19 cellular contexts compared by ENCODE assay signal in the genomic region with DNA sequence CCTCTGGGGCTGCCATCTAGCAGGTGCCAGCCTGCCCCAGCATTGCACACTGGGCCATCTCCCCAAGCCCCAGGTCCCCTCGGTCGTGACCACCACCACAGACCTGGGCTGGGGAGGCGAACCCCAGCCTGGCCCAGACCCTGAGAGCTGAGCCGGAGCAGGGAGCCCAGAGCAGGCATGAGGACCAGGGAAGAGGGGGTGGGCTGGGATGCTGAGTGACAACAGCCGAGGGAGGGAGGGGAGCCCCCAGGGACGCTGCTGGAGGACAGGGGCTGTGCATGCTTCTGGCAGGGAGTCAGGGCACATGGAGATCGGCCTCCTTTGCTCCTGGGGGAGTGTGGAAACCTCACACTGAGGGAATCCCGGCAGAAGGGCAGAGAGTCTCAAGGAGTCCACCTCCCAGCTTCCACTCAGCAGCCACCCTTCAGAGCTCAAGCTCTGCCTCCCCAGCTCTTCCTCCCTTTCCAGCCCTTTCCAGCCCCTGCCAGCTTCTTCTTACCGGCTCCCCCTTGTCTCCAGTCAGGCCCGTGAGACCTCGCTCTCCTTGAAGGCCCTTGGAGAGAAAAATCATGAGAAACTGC. TPM values are rescaled to one million over a fixed set of nuclear protein-coding genes. Genes with fewer than 3 reads are reported as not detected.
A peak's percentile ranks its signal among the peaks of the same experiment; 100 is the strongest.
DNase-seq lines count a peak whose midpoint lies in the region; FAIRE-seq and TF ChIP-seq lines count a peak whose summit lies in the region.
"Had no signal": no experiment of that assay in that cellular context is flagged by ENCODE, and none has a peak within 500 bp of the region (broad histone marks: within the 10 kb centered on the region; RNA-seq: fewer than 3 reads in every experiment).

No MANE protein-coding gene starts in this region.

- 70 to 76% methylated on average over 6 to 7 of the region's 11 CpGs for whole genome bisulfite sequencing in thyroid gland, 2 donors

- no peaks in the 10 kb centered on the region for H3K36me3 Mint-ChIP-seq in activated CD4-positive, alpha-beta memory T cell treated with anti-CD3 and anti-CD28 coated beads, Interleukin-2, amount 10 ng/mL, durations not matched to agents 7 days and 5 days (ENCODE audit: low read depth)
- H3K36me3 Mint-ChIP-seq: IgD-negative memory B cell had no signal

- no peak for FAIRE-seq in keratinocyte (lab: Jason Lieb, UNC)

- DNase-seq in NCI-H2171 treated with DMSO at 0.1 percent for 48 hours (lab: John Stamatoyannopoulos, UW), result peak; percentile 30
- DNase-seq in NCI-H2171 (lab: John Stamatoyannopoulos, UW), result no peak
- DNase-seq in WERI-Rb-1, result no peak
- no peak for DNase-seq in keratinocyte (ENCODE audit: low read depth, low spot score)
- no peak for DNase-seq in thyroid gland
- DNase-seq in inferior parietal cortex (ENCODE audit: extremely low spot score), result no peak
- no peak for DNase-seq in activated CD4-positive, alpha-beta memory T cell treated with anti-CD3 and anti-CD28 coated beads, Interleukin-2, amount 10 ng/mL, durations not matched to agents 7 days and 5 days
- no peak for DNase-seq in UCSD-AML1 (lab: John Stamatoyannopoulos, UW; ENCODE audit: unreplicated experiment)
- DNase-seq: DMS153, H7, Kasumi-1, MM.1S, NCI-H1105, NCI-H187, RPMI8226 had no signal

- H2AFZ ChIP-seq in keratinocyte (ENCODE audit: control insufficient read depth, low read length), result no peak overlapping the region

- H3K9me1 ChIP-seq in keratinocyte (ENCODE audit: control insufficient read depth, extremely low read depth, insufficient read depth, low read length), result peaks cover 3% of the 10 kb centered on the region

- intact Hi-C loops in thyroid gland (cut with DNase I), result loop anchor here (5.0 to 10.0 kb wide), 2 partner anchors 39 to 296 kb away; no protein-coding TSS in a partner anchor

- no peak overlapping the region for H3K4me2 ChIP-seq in keratinocyte (ENCODE audit: control insufficient read depth, extremely low read depth, insufficient read depth, low read depth, low read length)

- no peaks in the 10 kb centered on the region; the same call in 1 of the 2 replicates for H3K36me3 ChIP-seq in WERI-Rb-1
- H3K36me3 ChIP-seq in keratinocyte (ENCODE audit: control insufficient read depth in 2 of 2, extremely low read depth in 1 of 2, insufficient read depth in 2 of 2, low read length in 2 of 2), result peaks cover 17 to 45% of the 10 kb centered on the region in 2 experiments
- H3K36me3 ChIP-seq in thyroid gland, result no peaks in the 10 kb centered on the region

- peak overlapping the region; percentile 56 for H3K9ac ChIP-seq in keratinocyte (ENCODE audit: control insufficient read depth, extremely low read depth, insufficient read depth, low read length)

- TF ChIP-seq POLR2A in thyroid gland (IDR thresholded peaks at IDR 0.05), result no peak

- CTCF ChIA-PET in activated CD4-positive, alpha-beta memory T cell treated with anti-CD3 and anti-CD28 coated beads, Interleukin-2, amount 10 ng/mL, durations not matched to agents 7 days and 5 days (lab: Charles Lee), result no interaction called here

- no peaks in the 10 kb centered on the region for H3K27me3 ChIP-seq in WERI-Rb-1 (ENCODE audit: insufficient read depth, low read depth, severe bottlenecking)
- H3K27me3 ChIP-seq in keratinocyte (ENCODE audit: control insufficient read depth, extremely low read depth, insufficient read depth, low read length), result no peaks in the 10 kb centered on the region
- no peaks in the 10 kb centered on the region for H3K27me3 ChIP-seq in thyroid gland
- H3K27me3 ChIP-seq: SJSA1 had no signal

- TF ChIP-seq CTCF in WERI-Rb-1 (IDR thresholded peaks at IDR 0.05; ENCODE audit: low read depth, low read length), result no peak
- TF ChIP-seq CTCF in keratinocyte (optimal IDR thresholded peaks at IDR 0.05 in 1 of 3, IDR thresholded peaks at IDR 0.05 in 1 of 3, conservative IDR thresholded peaks at IDR 0.05 in 1 of 3; ENCODE audit: extremely low read depth in 1 of 3, insufficient read depth in 2 of 3, low read length in 3 of 3), result no peak
- no peak for TF ChIP-seq CTCF in thyroid gland (IDR thresholded peaks at IDR 0.05)

- H3K27ac ChIP-seq in WERI-Rb-1 (peak overlapping the region; percentile 91), keratinocyte (ENCODE audit: control insufficient read depth, insufficient read depth, low read length) (no peak overlapping the region), thyroid gland (peak overlapping the region in 2 of 3 donors; percentile 80 to 88)
- H3K27ac ChIP-seq: SJSA1 had no signal

- H3K4me1 Mint-ChIP-seq in activated CD4-positive, alpha-beta memory T cell treated with anti-CD3 and anti-CD28 coated beads, Interleukin-2, amount 10 ng/mL, durations not matched to agents 7 days and 5 days, result peaks cover 7% of the 10 kb centered on the region

- H3K4me1 ChIP-seq in keratinocyte (ENCODE audit: control insufficient read depth, extremely low read depth, insufficient read depth, low read length) (peaks cover 45% of the 10 kb centered on the region), thyroid gland (peaks cover 53 to 77% of the 10 kb centered on the region in 2 donors)

- H3K4me3 Mint-ChIP-seq in activated CD4-positive, alpha-beta memory T cell treated with anti-CD3 and anti-CD28 coated beads, Interleukin-2, amount 10 ng/mL, durations not matched to agents 7 days and 5 days, result no peak overlapping the region

- no peaks in the 10 kb centered on the region for H3K9me3 ChIP-seq in WERI-Rb-1 (ENCODE audit: severe bottlenecking)
- H3K9me3 ChIP-seq in keratinocyte (ENCODE audit: control insufficient read depth, low read depth, low read length), result no peaks in the 10 kb centered on the region
- no peaks in the 10 kb centered on the region for H3K9me3 ChIP-seq in thyroid gland
- H3K9me3 ChIP-seq: SJSA1 had no signal

- H4K20me1 ChIP-seq in keratinocyte (ENCODE audit: control insufficient read depth, extremely low read depth, insufficient read depth, low read length), result no peaks in the 10 kb centered on the region

- no peaks in the 10 kb centered on the region for H3K9me3 Mint-ChIP-seq in activated CD4-positive, alpha-beta memory T cell treated with anti-CD3 and anti-CD28 coated beads, Interleukin-2, amount 10 ng/mL, durations not matched to agents 7 days and 5 days
- H3K9me3 Mint-ChIP-seq: IgD-negative memory B cell had no signal

- H3K27me3 Mint-ChIP-seq in activated CD4-positive, alpha-beta memory T cell treated with anti-CD3 and anti-CD28 coated beads, Interleukin-2, amount 10 ng/mL, durations not matched to agents 7 days and 5 days, result peaks cover 26% of the 10 kb centered on the region

- no peaks in the 10 kb centered on the region for H3K79me2 ChIP-seq in keratinocyte (ENCODE audit: control insufficient read depth, insufficient read depth, low read length)

- POLR2A ChIA-PET in activated CD4-positive, alpha-beta memory T cell treated with anti-CD3 and anti-CD28 coated beads, Interleukin-2, amount 10 ng/mL, durations not matched to agents 7 days and 5 days (lab: Charles Lee), result no interaction called here

- no peak overlapping the region for H3K27ac Mint-ChIP-seq in activated CD4-positive, alpha-beta memory T cell treated with anti-CD3 and anti-CD28 coated beads, Interleukin-2, amount 10 ng/mL, durations not matched to agents 7 days and 5 days
- H3K27ac Mint-ChIP-seq: IgD-negative memory B cell had no signal

- dilution Hi-C loops in keratinocyte (cut with MboI; ENCODE audit: extremely low pct_ligation_motif_present, low sequenced_read_pairs), result no loop called here

- no peak overlapping the region for H3K4me3 ChIP-seq in WERI-Rb-1 (ENCODE audit: low read depth, low read length)
- H3K4me3 ChIP-seq in keratinocyte (ENCODE audit: control insufficient read depth in 2 of 3, extremely low read depth in 1 of 3, insufficient read depth in 2 of 3, low read depth in 1 of 3, low read length in 3 of 3), result no peak overlapping the region
- no peak overlapping the region for H3K4me3 ChIP-seq in thyroid gland (replicated peaks in 1 of 3)
- H3K4me3 ChIP-seq: SJSA1 had no signal

RNA-seq across cellular contexts. Expression of gene PEF1, which starts 23.7 kb away (rescaled TPM):
- polyA plus RNA-seq in keratinocyte, result 72.2 to 107 TPM (median 90.1 TPM) in 3 replicates
- polyA plus RNA-seq in keratinocyte (2011; ENCODE audit: low read depth), result 33.3 TPM
- polyA plus RNA-seq in keratinocyte (2011; cell fraction: cytosol; rRNA removed), result 83.2 and 85.4 TPM in 2 replicates
- polyA plus RNA-seq in keratinocyte (2011; cell fraction: nucleus; rRNA removed), result 59.0 and 66.8 TPM in 2 replicates
- 67.9 and 68.1 TPM in 2 replicates for polyA plus RNA-seq in keratinocyte (2012; ENCODE audit: low replicate concordance)
- 99.8 to 160 TPM (median 138 TPM) in 3 replicates for polyA minus RNA-seq in keratinocyte
- 80.4 TPM for polyA minus RNA-seq in keratinocyte (2011; cell fraction: cytosol; rRNA and poly(A)+ RNA removed)
- 29.3 and 34.7 TPM in 2 replicates for polyA minus RNA-seq in keratinocyte (2011; cell fraction: nucleus; rRNA and poly(A)+ RNA removed)
- total RNA-seq in thyroid gland, result 100 to 1,000 TPM; 180 to 355 (median 312) TPM
- total RNA-seq in activated CD4-positive, alpha-beta memory T cell treated with anti-CD3 and anti-CD28 coated beads, Interleukin-2, amount 10 ng/mL, durations not matched to agents 7 days and 5 days, result 10 to 100 TPM; 50.4 to 50.5 TPM

RNA-seq across cellular contexts. Expression of gene COL16A1, which starts 35.4 kb away (rescaled TPM):
- 31.2 to 75.5 TPM (median 43.4 TPM) in 3 replicates for polyA plus RNA-seq in keratinocyte
- 39.2 TPM for polyA plus RNA-seq in keratinocyte (2011; ENCODE audit: low read depth)
- 5.4 and 11.0 TPM in 2 replicates for polyA plus RNA-seq in keratinocyte (2011; cell fraction: cytosol; rRNA removed)
- polyA plus RNA-seq in keratinocyte (2011; cell fraction: nucleus; rRNA removed), result 155 and 217 TPM in 2 replicates
- polyA plus RNA-seq in keratinocyte (2012; ENCODE audit: low replicate concordance), result 49.0 and 79.2 TPM in 2 replicates
- polyA minus RNA-seq in keratinocyte, result 55.1 to 84.1 TPM (median 79.1 TPM) in 3 replicates
- polyA minus RNA-seq in keratinocyte (2011; cell fraction: cytosol; rRNA and poly(A)+ RNA removed), result 33.4 TPM
- polyA minus RNA-seq in keratinocyte (2011; cell fraction: nucleus; rRNA and poly(A)+ RNA removed), result 157 and 192 TPM in 2 replicates
- 100 to 1,000 TPM in 2 of 4 donors, 10 to 100 TPM in 2; 61.3 to 121 (median 97.1) TPM for total RNA-seq in thyroid gland
- total RNA-seq in activated CD4-positive, alpha-beta memory T cell treated with anti-CD3 and anti-CD28 coated beads, Interleukin-2, amount 10 ng/mL, durations not matched to agents 7 days and 5 days, result not detected
- polyA plus RNA-seq: IgD-negative memory B cell had no signal

RNA-seq across cellular contexts. Expression of gene HCRTR1, which starts 50.9 kb away (rescaled TPM):
- polyA plus RNA-seq in keratinocyte, result not detected in 3 replicates
- polyA plus RNA-seq in keratinocyte (2011; ENCODE audit: low read depth), result not detected
- not detected in 2 replicates for polyA plus RNA-seq in keratinocyte (2011; cell fraction: cytosol; rRNA removed)
- polyA plus RNA-seq in keratinocyte (2011; cell fraction: nucleus; rRNA removed), result not detected in 2 replicates
- polyA plus RNA-seq in keratinocyte (2012; ENCODE audit: low replicate concordance), result not detected in 2 replicates
- polyA minus RNA-seq in keratinocyte, result not detected in 3 replicates
- polyA minus RNA-seq in keratinocyte (2011; cell fraction: cytosol; rRNA and poly(A)+ RNA removed), result not detected
- polyA minus RNA-seq in keratinocyte (2011; cell fraction: nucleus; rRNA and poly(A)+ RNA removed), result not detected in 2 replicates
- total RNA-seq in thyroid gland, result 1 to 10 TPM in 2 of 4 donors, under 1 TPM in 2; 0.40 to 5.6 (median 1.3) TPM
- total RNA-seq in activated CD4-positive, alpha-beta memory T cell treated with anti-CD3 and anti-CD28 coated beads, Interleukin-2, amount 10 ng/mL, durations not matched to agents 7 days and 5 days, result not detected
- total RNA-seq: A172, H7, HT-29, SJSA1 had no signal
- polyA plus RNA-seq: IgD-negative memory B cell had no signal

Comparison
In these comparisons a context has a peak if more than half of its experiments do, and no peak if none do; other contexts are left out.
1. RNA of gene COL16A1, which starts 35.4 kb away (total RNA-seq): 61.3 to 121 TPM in thyroid gland; not detected in activated CD4-positive, alpha-beta memory T cell treated with anti-CD3 and anti-CD28 coated beads, Interleukin-2, amount 10 ng/mL, durations not matched to agents 7 days and 5 days; every median in the first group is over 10 times any median in the second.